Comparison of ENCODE assay signal across 8 cellular contexts in genomic region chr13:108609353-108609752, GRCh38. TPM values are rescaled to one million over a fixed set of nuclear protein-coding genes. Genes with fewer than 3 reads are reported as not detected.
DNase-seq lines count a peak whose midpoint lies in the region; ATAC-seq and TF ChIP-seq lines count a peak whose summit lies in the region.

No MANE protein-coding gene starts in this region.

- H3K27ac ChIP-seq in 22Rv1 (no peak overlapping the region), GM23248 (no peak overlapping the region), gastroesophageal sphincter (no peak overlapping the region)

- DNase-seq in GM23248 (peak; percentile 24), SHP77 (lab: John Stamatoyannopoulos, UW) (peak; percentile 35 to 36), SKM-1 (lab: John Stamatoyannopoulos, UW; ENCODE audit: unreplicated experiment) (no peak), COLO668 (lab: John Stamatoyannopoulos, UW; ENCODE audit: unreplicated experiment) (no peak)

- no peak overlapping the region for H3K4me3 ChIP-seq in GM23248
- no peak overlapping the region for H3K4me3 ChIP-seq in gastroesophageal sphincter

- TF ChIP-seq POLR2A in gastroesophageal sphincter (IDR thresholded peaks at IDR 0.05): no peak

- no peaks in the 10 kb centered on the region for H3K9me3 ChIP-seq in GM23248 (ENCODE audit: low read depth)
- peaks cover 0 to 6% (median 0%) of the 10 kb centered on the region in 3 donors for H3K9me3 ChIP-seq in gastroesophageal sphincter

- H3K27me3 ChIP-seq in GM23248 (replicated peaks; ENCODE audit: insufficient read depth): no peaks in the 10 kb centered on the region
- H3K27me3 ChIP-seq in gastroesophageal sphincter: no peaks in the 10 kb centered on the region

- in situ Hi-C loops in GM23248 (cut with MboI): no loop called here

- no peak overlapping the region for H3K4me2 ChIP-seq in GM23248 (ENCODE audit: unreplicated experiment)

- H3K36me3 ChIP-seq in GM23248 (ENCODE audit: low read depth) (no peaks in the 10 kb centered on the region), gastroesophageal sphincter (no peaks in the 10 kb centered on the region)

- TF ChIP-seq EP300 in gastroesophageal sphincter (IDR thresholded peaks at IDR 0.05): no peak

- no peaks in the 10 kb centered on the region for H3F3A ChIP-seq in GM23248 (ENCODE audit: insufficient read depth)

- no peaks in the 10 kb centered on the region for H4K20me1 ChIP-seq in GM23248 (ENCODE audit: insufficient read depth)

- H3K9ac ChIP-seq in GM23248: no peak overlapping the region

- no peaks in the 10 kb centered on the region for H3K9me2 ChIP-seq in GM23248 (ENCODE audit: insufficient read depth)

- no peak overlapping the region for H2AFZ ChIP-seq in GM23248

- no peaks in the 10 kb centered on the region for H3K79me2 ChIP-seq in GM23248 (ENCODE audit: insufficient read depth)

- no peak for ATAC-seq in gastroesophageal sphincter
- ATAC-seq in HG03378 (IDR thresholded peaks at IDR 0.05; ENCODE audit: unreplicated experiment): no peak
- no peak for ATAC-seq in HG03025 (IDR thresholded peaks at IDR 0.05; ENCODE audit: low FRiP score, unreplicated experiment)

- WGBS in GM23248 (ENCODE audit: low coverage in 1 of 2, low lambda C conversion rate in 2 of 2, missing lambda C conversion rate in 2 of 2), 2 experiments: 14 to 19% methylated on average over 7 of the region's 7 CpGs
- WGBS in gastroesophageal sphincter (ENCODE audit: low coverage in 1 of 2), 2 donors: 63 to 74% methylated on average over 6 to 7 of the region's 7 CpGs

- TF ChIP-seq CTCF in 22Rv1 (IDR thresholded peaks at IDR 0.05): peak; percentile 50
- TF ChIP-seq CTCF in gastroesophageal sphincter (IDR thresholded peaks at IDR 0.05): peak in 3 of 4 experiments; percentile 22 to 46 (median 25)

- H3K4me1 ChIP-seq in GM23248 (ENCODE audit: insufficient read depth) (no peaks in the 10 kb centered on the region), gastroesophageal sphincter (no peaks in the 10 kb centered on the region)

RNA-seq across cellular contexts. Expression of gene MYO16, which starts 20.1 kb away (rescaled TPM):
- not detected in 2 replicates for total RNA-seq in GM23248 (2014; rRNA removed; shearing (Covaris generic))
- not detected in 2 replicates for polyA plus RNA-seq in GM23248 (2016; fragmentation: Nextera tagmentation; extraction: Ambion mirVana)
- 1 to 10 TPM in 3 of 4 donors, under 1 TPM in 1; 0.54 to 3.8 (median 1.5) TPM for total RNA-seq in gastroesophageal sphincter

Comparison
In these comparisons a context has a peak if more than half of its experiments do, and no peak if none do; other contexts are left out.
1. DNase-seq: peak in GM23248 (single experiment) and SHP77 (2 of 2); none in SKM-1 (single experiment) and COLO668 (single experiment).